13 cellular contexts compared by ENCODE assay signal in the genomic region with DNA sequence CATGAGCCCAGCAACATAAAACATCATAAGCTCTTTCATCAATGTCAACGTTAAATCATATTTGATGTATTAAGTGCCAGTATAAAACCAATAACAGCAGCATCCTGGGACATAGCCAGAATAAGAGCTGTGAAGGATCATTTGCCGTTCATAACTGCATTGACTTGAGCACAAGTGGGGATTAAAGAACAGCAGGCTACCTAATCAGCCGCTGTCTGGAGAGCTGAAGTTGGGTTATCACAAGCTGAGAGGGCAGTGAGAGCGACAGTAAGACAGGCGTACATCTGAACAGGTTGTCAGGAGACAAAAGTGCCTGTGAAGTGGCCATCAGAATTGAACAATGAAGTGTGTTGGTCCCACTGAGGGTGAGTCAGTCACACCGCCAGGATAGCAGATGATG.
DNase-seq lines count a peak whose midpoint lies in the region; TF ChIP-seq lines count a peak whose summit lies in the region.
"Had no signal": no experiment of that assay in that cellular context is flagged by ENCODE, and none has a peak within 500 bp of the region (broad histone marks: within the 10 kb centered on the region; RNA-seq: fewer than 3 reads in every experiment).

No MANE protein-coding gene starts in this region.

- no peaks in the 10 kb centered on the region for H3K36me3 ChIP-seq in sigmoid colon
- H3K36me3 ChIP-seq: BLaER1 treated with 17β-estradiol and CSF1 and Interleukin-3, amounts not matched to agents 10 nM and 100 nM had no signal

- H3K36me3 Mint-ChIP-seq in activated CD4-positive, alpha-beta memory T cell treated with anti-CD3 and anti-CD28 coated beads, Interleukin-2, amount 10 ng/mL, durations not matched to agents 7 days and 5 days (ENCODE audit: low read depth) = no peaks in the 10 kb centered on the region

- no peaks in the 10 kb centered on the region for H3K4me1 ChIP-seq in sigmoid colon
- H3K4me1 ChIP-seq: BLaER1 treated with 17β-estradiol and CSF1 and Interleukin-3, amounts not matched to agents 10 nM and 100 nM had no signal

- intact Hi-C loops in sigmoid colon (cut with DNase I) = no loop called here

- no peaks in the 10 kb centered on the region for H3K4me1 Mint-ChIP-seq in activated CD4-positive, alpha-beta memory T cell treated with anti-CD3 and anti-CD28 coated beads, Interleukin-2, amount 10 ng/mL, durations not matched to agents 7 days and 5 days

- no peaks in the 10 kb centered on the region for H3K27me3 Mint-ChIP-seq in activated CD4-positive, alpha-beta memory T cell treated with anti-CD3 and anti-CD28 coated beads, Interleukin-2, amount 10 ng/mL, durations not matched to agents 7 days and 5 days

- POLR2A ChIA-PET in activated CD4-positive, alpha-beta memory T cell treated with anti-CD3 and anti-CD28 coated beads, Interleukin-2, amount 10 ng/mL, durations not matched to agents 7 days and 5 days (lab: Charles Lee) = no interaction called here

- no peak overlapping the region for H3K27ac ChIP-seq in sigmoid colon
- H3K27ac ChIP-seq: BLaER1 treated with 17β-estradiol and CSF1 and Interleukin-3, amounts not matched to agents 10 nM and 100 nM had no signal

- CTCF ChIA-PET in activated CD4-positive, alpha-beta memory T cell treated with anti-CD3 and anti-CD28 coated beads, Interleukin-2, amount 10 ng/mL, durations not matched to agents 7 days and 5 days (lab: Charles Lee) = no interaction called here

- H3K4me3 Mint-ChIP-seq in activated CD4-positive, alpha-beta memory T cell treated with anti-CD3 and anti-CD28 coated beads, Interleukin-2, amount 10 ng/mL, durations not matched to agents 7 days and 5 days = no peak overlapping the region

- H3K9me3 Mint-ChIP-seq in activated CD4-positive, alpha-beta memory T cell treated with anti-CD3 and anti-CD28 coated beads, Interleukin-2, amount 10 ng/mL, durations not matched to agents 7 days and 5 days = peaks cover 10% of the 10 kb centered on the region

- peak; percentile 12 for DNase-seq in COLO668 (lab: John Stamatoyannopoulos, UW; ENCODE audit: unreplicated experiment)
- peak; percentile 83 for DNase-seq in NCI-H1092 treated with DMSO at 0.1 percent for 48 hours (lab: John Stamatoyannopoulos, UW)
- DNase-seq in NCI-H2107 (lab: John Stamatoyannopoulos, UW) = peak; percentile 29
- peak; percentile 89 to 96 for DNase-seq in NCI-H524 (lab: John Stamatoyannopoulos, UW)
- no peak for DNase-seq in stimulated activated naive CD4-positive, alpha-beta T cell (lab: John Stamatoyannopoulos, UW)
- DNase-seq in NCI-H2171 treated with DMSO at 0.1 percent for 48 hours (lab: John Stamatoyannopoulos, UW) = no peak
- no peak for DNase-seq in activated CD4-positive, alpha-beta memory T cell treated with anti-CD3 and anti-CD28 coated beads, Interleukin-2, amount 10 ng/mL, durations not matched to agents 7 days and 5 days
- DNase-seq in sigmoid colon = no peak
- DNase-seq: DMS153, SHP77 treated with DMSO at 0.1 percent for 48 hours, T-helper 2 cell had no signal

- no peak overlapping the region for H3K27ac Mint-ChIP-seq in activated CD4-positive, alpha-beta memory T cell treated with anti-CD3 and anti-CD28 coated beads, Interleukin-2, amount 10 ng/mL, durations not matched to agents 7 days and 5 days

- H3K27me3 ChIP-seq in sigmoid colon = no peaks in the 10 kb centered on the region
- H3K27me3 ChIP-seq: BLaER1 treated with 17β-estradiol and CSF1 and Interleukin-3, amounts not matched to agents 10 nM and 100 nM had no signal

- no peak for TF ChIP-seq CTCF in sigmoid colon (IDR thresholded peaks at IDR 0.05)

- TF ChIP-seq POLR2A in sigmoid colon (IDR thresholded peaks at IDR 0.05) = no peak

- H3K4me3 ChIP-seq in sigmoid colon = no peak overlapping the region
- H3K4me3 ChIP-seq: BLaER1 treated with 17β-estradiol and CSF1 and Interleukin-3, amounts not matched to agents 10 nM and 100 nM; GM12878 had no signal

- H3K9me3 ChIP-seq in sigmoid colon = no peaks in the 10 kb centered on the region

- no peak for TF ChIP-seq EP300 in sigmoid colon (IDR thresholded peaks at IDR 0.05)

- 73 to 76% methylated on average over 6 of the region's 6 CpGs for WGBS in sigmoid colon, 2 donors

Comparison
In these comparisons a context has a peak if more than half of its experiments do, and no peak if none do; other contexts are left out.
1. DNase-seq: peak in COLO668 (single experiment), NCI-H1092 treated with DMSO at 0.1 percent for 48 hours (single experiment), NCI-H2107 (single experiment) and NCI-H524 (2 of 2); none in stimulated activated naive CD4-positive, alpha-beta T cell (0 of 6), NCI-H2171 treated with DMSO at 0.1 percent for 48 hours (single experiment), activated CD4-positive, alpha-beta memory T cell treated with anti-CD3 and anti-CD28 coated beads, Interleukin-2, amount 10 ng/mL, durations not matched to agents 7 days and 5 days (single experiment) and sigmoid colon (single experiment).